Comparison of ENCODE assay signal across 1 cellular context in genomic region chr2:65294701-65295100, GRCh38.
TF ChIP-seq lines count a peak whose summit lies in the region.

No MANE protein-coding gene starts in this region.

TF ChIP-seq in K562, 482 proteins besides CTCF, POLR2A, EP300 and RAD21 (continued from another document):
- TF ChIP-seq PHF21A (IDR thresholded peaks at IDR 0.05; ENCODE audit: borderline replicate concordance, low read depth), result no peak
- no peak for TF ChIP-seq NR4A1 (CRISPR knock-in tag; IDR thresholded peaks at IDR 0.05)
- TF ChIP-seq NR4A1 (tag; IDR thresholded peaks at IDR 0.05), result no peak
- no peak for TF ChIP-seq ZNF274 (IDR thresholded peaks at IDR 0.05; ENCODE audit: borderline replicate concordance, low read depth, low read length)
- TF ChIP-seq ZFP91 (CRISPR knock-in tag; IDR thresholded peaks at IDR 0.05), result no peak
- TF ChIP-seq ZBTB2 (IDR thresholded peaks at IDR 0.05), result peak; percentile 63; the same call in 1 of the 2 replicates
- no peak for TF ChIP-seq ARID4B (CRISPR knock-in tag; IDR thresholded peaks at IDR 0.05)
- no peak for TF ChIP-seq NR2F6 (CRISPR knock-in tag; IDR thresholded peaks at IDR 0.05)
- TF ChIP-seq ZNF79 (CRISPR knock-in tag; IDR thresholded peaks at IDR 0.05; ENCODE audit: low read depth), result no peak
- TF ChIP-seq DIDO1 (tag; IDR thresholded peaks at IDR 0.05; ENCODE audit: low read depth), result no peak
- no peak for TF ChIP-seq MYNN (IDR thresholded peaks at IDR 0.05)
- TF ChIP-seq MYNN (CRISPR knock-in tag; IDR thresholded peaks at IDR 0.05), result no peak
- peak in 1 of 3 experiments; percentile 21; a peak in 1 of 6 replicates for TF ChIP-seq ZBTB11 (CRISPR knock-in tag; IDR thresholded peaks at IDR 0.05)
- TF ChIP-seq ELF4 (CRISPR knock-in tag; IDR thresholded peaks at IDR 0.05), result 0 out of 2 replicates have a peak, but pooled peaks have one; percentile 41
- 0 out of 4 replicates have a peak, but pooled peaks of 1 of the 2 experiments have one; percentile 27 for TF ChIP-seq UBTF (IDR thresholded peaks at IDR 0.05; ENCODE audit: borderline replicate concordance in 1 of 2, low read depth in 2 of 2, low read length in 2 of 2)
- no peak for TF ChIP-seq U2AF2 (optimal IDR thresholded peaks at IDR 0.05; ENCODE audit: low read depth, low read length)
- 0 out of 2 replicates have a peak, but pooled peaks have one; percentile 10 for TF ChIP-seq ELF2 (CRISPR knock-in tag; IDR thresholded peaks at IDR 0.05)
- TF ChIP-seq NRF1 (conservative IDR thresholded peaks at IDR 0.05 in 1 of 2, IDR thresholded peaks at IDR 0.05 in 1 of 2), result no peak
- TF ChIP-seq ZBTB34 (CRISPR knock-in tag; IDR thresholded peaks at IDR 0.05), result no peak
- TF ChIP-seq HBP1 (CRISPR knock-in tag; IDR thresholded peaks at IDR 0.05), result no peak
- TF ChIP-seq CHCHD3 (CRISPR knock-in tag; IDR thresholded peaks at IDR 0.05), result no peak
- TF ChIP-seq RBM14 (IDR thresholded peaks at IDR 0.05; ENCODE audit: borderline replicate concordance, insufficient read depth, low read depth, low read length), result no peak
- TF ChIP-seq NCOA6 (IDR thresholded peaks at IDR 0.05), result no peak
- no peak for TF ChIP-seq ZSCAN32 (CRISPR knock-in tag; IDR thresholded peaks at IDR 0.05)
- TF ChIP-seq ASH1L (IDR thresholded peaks at IDR 0.05; ENCODE audit: borderline replicate concordance, low read depth, partially characterized antibody), result no peak
TF ChIP-seq in K562: peak in this region for 94.
